Comparison of ENCODE assay signal across 13 cellular contexts in genomic region chr4:129822708-129823504, GRCh38.
DNase-seq lines count a peak whose midpoint lies in the region; ATAC-seq, FAIRE-seq and TF ChIP-seq lines count a peak whose summit lies in the region.
"Had no signal": no experiment of that assay in that cellular context is flagged by ENCODE, and none has a peak within 500 bp of the region (broad histone marks: within the 10 kb centered on the region; RNA-seq: fewer than 3 reads in every experiment).

No MANE protein-coding gene starts in this region.

- TF ChIP-seq CTCF in bronchial epithelial cell (IDR thresholded peaks at IDR 0.05; ENCODE audit: insufficient read depth, low read length, severe bottlenecking) (no peak), lower lobe of right lung (IDR thresholded peaks at IDR 0.05) (no peak)

- no peaks in the 10 kb centered on the region for H3K4me1 Mint-ChIP-seq in T-helper 17 cell

- no peaks in the 10 kb centered on the region for H3K36me3 Mint-ChIP-seq in T-helper 17 cell (ENCODE audit: low read depth)

- H3K9me3 ChIP-seq in lower lobe of right lung = no peaks in the 10 kb centered on the region
- H3K9me3 ChIP-seq in T-helper 17 cell (ENCODE audit: control insufficient read depth, low read length, poor library complexity, severe bottlenecking) = no peaks in the 10 kb centered on the region

- FAIRE-seq in bronchial epithelial cell (lab: Jason Lieb, UNC) = no peak

- H3K36me3 ChIP-seq in bronchial epithelial cell (ENCODE audit: control insufficient read depth, insufficient read depth, low read length) (no peaks in the 10 kb centered on the region), lower lobe of right lung (no peaks in the 10 kb centered on the region)

- H3K27ac ChIP-seq in lower lobe of right lung = no peak overlapping the region
- H3K27ac ChIP-seq: KMS-11, skin epidermis had no signal

- H3K4me3 Mint-ChIP-seq in T-helper 17 cell = no peak overlapping the region

- H3K27me3 Mint-ChIP-seq in T-helper 17 cell = no peaks in the 10 kb centered on the region

- H3K4me3 ChIP-seq in bronchial epithelial cell (ENCODE audit: low read depth, low read length) = no peak overlapping the region
- no peak overlapping the region for H3K4me3 ChIP-seq in lower lobe of right lung
- H3K4me3 ChIP-seq: skin epidermis had no signal

- intact Hi-C loops in lower lobe of right lung (cut with DNase I) = no loop called here

- no peaks in the 10 kb centered on the region for H3K4me1 ChIP-seq in lower lobe of right lung

- H3K27me3 ChIP-seq in bronchial epithelial cell (ENCODE audit: control insufficient read depth, insufficient read depth, low read length) = no peaks in the 10 kb centered on the region
- H3K27me3 ChIP-seq in lower lobe of right lung (ENCODE audit: low read depth) = no peaks in the 10 kb centered on the region

- no peak overlapping the region for H3K27ac Mint-ChIP-seq in T-helper 17 cell

- DNase-seq in DMS53 treated with DMSO at 0.1 percent for 48 hours (lab: John Stamatoyannopoulos, UW; ENCODE audit: unreplicated experiment) (peak; percentile 57), NCI-H2107 (lab: John Stamatoyannopoulos, UW) (peak; percentile 13), bronchial epithelial cell (ENCODE audit: low read depth) (peak; percentile 94), lower lobe of right lung (peak; percentile 47), dedifferentiated amniotic fluid mesenchymal stem cell (ENCODE audit: extremely low spot score) (no peak), MV-4-11 (lab: John Stamatoyannopoulos, UW) (no peak), T-helper 17 cell (no peak)
- DNase-seq: activated CD8-positive, alpha-beta memory T cell treated with anti-CD3 and anti-CD28 coated beads for 24 hours; activated naive CD4-positive, alpha-beta T cell treated with anti-CD3 and anti-CD28 coated beads, Interleukin-2, amount 50 U/mL, for 16 hours; H7 had no signal

- peak; percentile 32 to 51 for ATAC-seq in lower lobe of right lung
- no peak for ATAC-seq in GM21381 (IDR thresholded peaks at IDR 0.05; ENCODE audit: unreplicated experiment)
- ATAC-seq in T-helper 17 cell = no peak

Comparison
In these comparisons a context has a peak if more than half of its experiments do, and no peak if none do; other contexts are left out.
1. DNase-seq: peak in DMS53 treated with DMSO at 0.1 percent for 48 hours (single experiment), NCI-H2107 (single experiment), bronchial epithelial cell (single experiment) and lower lobe of right lung (single experiment); none in dedifferentiated amniotic fluid mesenchymal stem cell (single experiment), MV-4-11 (single experiment) and T-helper 17 cell (0 of 3).
2. ATAC-seq: peak in lower lobe of right lung (2 of 2); none in GM21381 (single experiment) and T-helper 17 cell (single experiment).